In the genomic region with DNA sequence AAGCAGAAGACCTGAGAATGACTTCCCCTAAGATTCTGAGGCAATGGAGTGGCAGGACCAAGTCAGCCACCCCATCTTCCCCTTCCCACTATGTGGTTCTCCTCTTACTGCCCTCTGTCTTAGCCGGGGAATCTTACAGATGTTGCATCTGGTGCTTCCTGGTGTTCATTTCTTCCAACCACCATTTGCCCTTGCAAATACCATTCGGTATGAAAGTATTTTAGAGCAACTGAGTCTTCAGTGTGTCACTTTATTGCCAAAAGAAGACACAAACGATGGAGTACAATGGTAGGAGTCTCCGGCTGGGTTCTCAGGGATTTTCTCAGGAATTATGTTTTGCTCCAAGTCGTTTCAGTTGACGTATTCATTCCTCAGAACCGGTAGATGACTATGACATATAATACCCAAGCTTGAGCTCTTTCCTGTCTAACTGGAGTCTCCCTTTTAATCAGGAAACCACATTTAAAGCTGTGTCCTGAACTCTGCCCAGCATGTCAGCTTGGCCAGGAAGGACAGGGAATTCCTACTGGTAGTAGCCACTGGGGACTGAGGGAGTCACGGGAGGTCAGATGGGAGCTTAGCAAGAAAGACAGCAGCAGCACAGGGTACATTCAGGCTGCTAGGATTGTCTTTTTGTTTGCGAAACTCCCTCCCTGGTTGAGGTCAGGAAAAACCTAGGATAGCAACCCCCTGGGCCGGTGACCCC, we compare ENCODE assay signal across 9 cellular contexts.
DNase-seq lines count a peak whose midpoint lies in the region; ATAC-seq and TF ChIP-seq lines count a peak whose summit lies in the region.
"Had no signal": no experiment of that assay in that cellular context is flagged by ENCODE, and none has a peak within 500 bp of the region (broad histone marks: within the 10 kb centered on the region; RNA-seq: fewer than 3 reads in every experiment).

No MANE protein-coding gene starts in this region.

- H3K9me2 ChIP-seq in PC-3 (replicated peaks; ENCODE audit: low read length) = no peaks in the 10 kb centered on the region

- peak; percentile 12 for ATAC-seq in PC-3
- ATAC-seq in mucosa of descending colon = peak; percentile 23
- ATAC-seq in HG03354 (IDR thresholded peaks at IDR 0.05; ENCODE audit: poor library complexity, severe bottlenecking, unreplicated experiment) = no peak

- H3K36me3 ChIP-seq in PC-3 (ENCODE audit: low read depth, low read length) (no peaks in the 10 kb centered on the region), esophagus (ENCODE audit: control insufficient read depth in 2 of 2, insufficient read depth in 2 of 2, low read length in 1 of 2) (no peaks in the 10 kb centered on the region), mucosa of descending colon (ENCODE audit: low read depth) (no peaks in the 10 kb centered on the region)

- H3K9ac ChIP-seq in PC-3 (ENCODE audit: low read length) = peak overlapping the region; percentile 60

- intact Hi-C loops in PC-3 (cut with micrococcal nuclease) = loop anchor here (2.0 to 5.0 kb wide), 2 partner anchors 83 to 89 kb away; no protein-coding TSS in a partner anchor
- intact Hi-C loops in mucosa of descending colon (cut with DNase I, micrococcal nuclease) = no loop called here

- H2AFZ ChIP-seq in PC-3 (ENCODE audit: low read length) = 0 out of 2 replicates have a peak overlapping the region, but pooled peaks have one; percentile 16

- TF ChIP-seq CTCF in PC-3 (conservative IDR thresholded peaks at IDR 0.05; ENCODE audit: low read depth, low read length) (no peak), mucosa of descending colon (IDR thresholded peaks at IDR 0.05) (no peak)

- H3K4me2 ChIP-seq in PC-3 (ENCODE audit: low read length) = peak overlapping the region; percentile 58

- POLR2A ChIA-PET in PC-3 (lab: Charles Lee; ENCODE audit: unreplicated experiment) = interaction anchor here (0.5 to 1.4 kb wide), 7 partner anchors 23 to 545 kb away, joined by 3 to 8 read pairs (median 3); no protein-coding TSS in a partner anchor

- CTCF ChIA-PET in PC-3 (lab: Charles Lee) = interaction anchor here (1.0 to 1.5 kb wide), 2 partner anchors 86 to 88 kb away, joined by 6 to 7 read pairs; no protein-coding TSS in a partner anchor

- H3K9me3 ChIP-seq in PC-3 (ENCODE audit: low read length) (no peaks in the 10 kb centered on the region), esophagus (ENCODE audit: control insufficient read depth in 2 of 2, insufficient read depth in 1 of 2, low read depth in 1 of 2, low read length in 1 of 2) (peaks cover 0 to 2% of the 10 kb centered on the region in 2 donors), mucosa of descending colon (no peaks in the 10 kb centered on the region)

- H3K4me1 ChIP-seq in PC-3 (ENCODE audit: insufficient read depth, low read length) (peaks cover 67% of the 10 kb centered on the region), esophagus (ENCODE audit: control insufficient read depth in 2 of 2, insufficient read depth in 2 of 2, low read length in 1 of 2) (no peaks in the 10 kb centered on the region), mucosa of descending colon (ENCODE audit: low read depth) (peaks cover 4% of the 10 kb centered on the region)

- H3K27ac ChIP-seq in PC-3 (ENCODE audit: low read length) (peak overlapping the region; percentile 87), esophagus (ENCODE audit: low read depth in 2 of 2, low read length in 1 of 2) (peak overlapping the region; percentile 24 to 47)

- H3K79me2 ChIP-seq in PC-3 (ENCODE audit: low read length) = peaks cover 84% of the 10 kb centered on the region

- no TSS peak for BruUV-seq in PC-3 (replicated peaks; lab: Mats Ljungman, UMichigan)

- H3K27me3 ChIP-seq in PC-3 (ENCODE audit: low read length) (no peaks in the 10 kb centered on the region), esophagus (ENCODE audit: control insufficient read depth in 1 of 2, insufficient read depth in 2 of 2, low read length in 2 of 2) (no peaks in the 10 kb centered on the region)

- H3K4me3 ChIP-seq in PC-3 (ENCODE audit: low read length) (peak overlapping the region; percentile 15; the same call in 1 of the 2 replicates), esophagus (ENCODE audit: low read depth in 1 of 2, low read length in 2 of 2) (no peak overlapping the region), mucosa of descending colon (no peak overlapping the region)

- WGBS in esophagus, 2 donors = 62 to 66% methylated on average over 10 of the region's 10 CpGs

- H4K20me1 ChIP-seq in PC-3 (ENCODE audit: low read length) = no peaks in the 10 kb centered on the region

- peaks cover 22% of the 10 kb centered on the region for H3F3A ChIP-seq in PC-3 (ENCODE audit: low read length, unreplicated experiment)

- peak; percentile 88 for DNase-seq in A172 (ENCODE audit: low spot score)
- DNase-seq in PC-3 = peak; percentile 93
- DNase-seq in mucosa of descending colon = no peak
- DNase-seq in activated naive CD4-positive, alpha-beta T cell treated with Interleukin-2 at 50 U/mL for 16 hours = no peak
- DNase-seq in NCI-H187 (lab: John Stamatoyannopoulos, UW) = no peak
- no peak for DNase-seq in NCI-H748 treated with DMSO at 0.1 percent for 48 hours (lab: John Stamatoyannopoulos, UW)
- DNase-seq: stimulated activated CD4-positive, alpha-beta T cell treated with anti-CD3 and anti-CD28 coated beads, Interleukin-4, amount 100 ng/mL, for 24 hours had no signal

Comparison
In these comparisons a context has a peak if more than half of its experiments do, and no peak if none do; other contexts are left out.
1. DNase-seq: peak in A172 (single experiment) and PC-3 (single experiment); none in mucosa of descending colon (0 of 3), activated naive CD4-positive, alpha-beta T cell treated with Interleukin-2 at 50 U/mL for 16 hours (single experiment), NCI-H187 (0 of 2) and NCI-H748 treated with DMSO at 0.1 percent for 48 hours (single experiment).